Comparison of ENCODE assay signal across 16 cellular contexts in genomic region chr1:202007279-202007678, GRCh38. TPM values are rescaled to one million over a fixed set of nuclear protein-coding genes. Genes with fewer than 3 reads are reported as not detected.
DNase-seq lines count a peak whose midpoint lies in the region; ATAC-seq and TF ChIP-seq lines count a peak whose summit lies in the region.
"Had no signal": no experiment of that assay in that cellular context is flagged by ENCODE, and none has a peak within 500 bp of the region (broad histone marks: within the 10 kb centered on the region; RNA-seq: fewer than 3 reads in every experiment).

No MANE protein-coding gene starts in this region.

- H3K4me1 ChIP-seq in HUES6 (ENCODE audit: control insufficient read depth, insufficient read depth, low read length) = peaks cover 52% of the 10 kb centered on the region
- H3K4me1 ChIP-seq in mammary epithelial cell (ENCODE audit: insufficient read depth, low read length) = peaks cover 43% of the 10 kb centered on the region
- peaks cover 11% of the 10 kb centered on the region for H3K4me1 ChIP-seq in lower lobe of right lung
- no peaks in the 10 kb centered on the region for H3K4me1 ChIP-seq in CD4-positive, alpha-beta memory T cell (ENCODE audit: insufficient read depth, low read length)
- H3K4me1 ChIP-seq in GM23248 (ENCODE audit: insufficient read depth) = no peaks in the 10 kb centered on the region

- dilution Hi-C loops in mammary epithelial cell (cut with HindIII; ENCODE audit: low sequenced_read_pairs) = no loop called here

- BruUV-seq in mammary epithelial cell (replicated peaks; lab: Mats Ljungman, UMichigan) = no TSS peak

- WGBS in mammary epithelial cell (ENCODE audit: low coverage, missing lambda C conversion rate) = 51% methylated on average over 8 of the region's 8 CpGs
- 72 to 77% methylated on average over 8 of the region's 8 CpGs for WGBS in GM23248 (ENCODE audit: low coverage in 1 of 2, low lambda C conversion rate in 2 of 2, missing lambda C conversion rate in 2 of 2), 2 experiments

- H3K4me3 Mint-ChIP-seq in stimulated activated effector memory CD8-positive, alpha-beta T cell treated with anti-CD3 and anti-CD28 coated beads, Interleukin-12 subunit alpha, Interleukin-12 subunit beta, amount 100 ng/mL, for 72 hours = no peak overlapping the region
- H3K4me3 Mint-ChIP-seq in CD4-positive, alpha-beta memory T cell = no peak overlapping the region
- H3K4me3 Mint-ChIP-seq: central memory CD8-positive, alpha-beta T cell; stimulated activated naive CD8-positive, alpha-beta T cell treated with anti-CD3 and anti-CD28 coated beads, Interleukin-15, Interleukin-2, amounts not matched to agents 100 ng/mL and 50 ng/mL, for 24 hours had no signal

- no peaks in the 10 kb centered on the region for H3K9me3 ChIP-seq in HUES6 (ENCODE audit: control insufficient read depth, insufficient read depth, low read depth, low read length)
- H3K9me3 ChIP-seq in mammary epithelial cell (replicated peaks; ENCODE audit: insufficient read depth, low read length) = no peaks in the 10 kb centered on the region
- no peaks in the 10 kb centered on the region for H3K9me3 ChIP-seq in lower lobe of right lung
- no peaks in the 10 kb centered on the region for H3K9me3 ChIP-seq in CD4-positive, alpha-beta memory T cell (ENCODE audit: control insufficient read depth in 1 of 2, low read length in 2 of 2)
- no peaks in the 10 kb centered on the region for H3K9me3 ChIP-seq in GM23248 (ENCODE audit: low read depth)
- H3K9me3 ChIP-seq: SK-N-SH had no signal

- no peak overlapping the region for H2AFZ ChIP-seq in mammary epithelial cell (ENCODE audit: low read depth, low read length)
- H2AFZ ChIP-seq in GM23248 = no peak overlapping the region

- no peaks in the 10 kb centered on the region for H3K9me3 Mint-ChIP-seq in stimulated activated effector memory CD8-positive, alpha-beta T cell treated with anti-CD3 and anti-CD28 coated beads, Interleukin-12 subunit alpha, Interleukin-12 subunit beta, amount 100 ng/mL, for 72 hours
- no peaks in the 10 kb centered on the region for H3K9me3 Mint-ChIP-seq in CD4-positive, alpha-beta memory T cell
- H3K9me3 Mint-ChIP-seq: central memory CD8-positive, alpha-beta T cell; stimulated activated naive CD8-positive, alpha-beta T cell treated with anti-CD3 and anti-CD28 coated beads, Interleukin-15, Interleukin-2, amounts not matched to agents 100 ng/mL and 50 ng/mL, for 24 hours had no signal

- intact Hi-C loops in mammary epithelial cell (cut with micrococcal nuclease) = no loop called here
- intact Hi-C loops in lower lobe of right lung (cut with DNase I) = loop anchor here (10.0 kb wide), 1 partner anchor 108 kb away; no protein-coding TSS in a partner anchor
- intact Hi-C loops in CD4-positive, alpha-beta memory T cell (cut with micrococcal nuclease) = no loop called here

- peaks cover 41% of the 10 kb centered on the region for H3K36me3 ChIP-seq in HUES6 (ENCODE audit: control insufficient read depth, insufficient read depth, low read length)
- peaks cover 23% of the 10 kb centered on the region for H3K36me3 ChIP-seq in mammary epithelial cell (ENCODE audit: insufficient read depth, low read length)
- H3K36me3 ChIP-seq in lower lobe of right lung = peaks cover 51% of the 10 kb centered on the region
- peaks cover 34% of the 10 kb centered on the region for H3K36me3 ChIP-seq in CD4-positive, alpha-beta memory T cell (ENCODE audit: insufficient read depth, low read length)
- peaks cover 5% of the 10 kb centered on the region; the same call in 1 of the 2 replicates for H3K36me3 ChIP-seq in GM23248 (ENCODE audit: low read depth)

- CTCF ChIA-PET in mammary epithelial cell (lab: Charles Lee; ENCODE audit: low non-redundant PET) = interaction anchor here (0.6 kb wide), 1 partner anchor 40 kb away, joined by 4 read pairs; no protein-coding TSS in a partner anchor
- CTCF ChIA-PET in CD4-positive, alpha-beta memory T cell (lab: Charles Lee; ENCODE audit: partially characterized antibody) = interaction anchor here (0.7 to 4.1 kb wide), 7 partner anchors 7 to 127 kb away, joined by 3 to 24 read pairs (median 3); no protein-coding TSS in a partner anchor

- peaks cover 46% of the 10 kb centered on the region for H3K36me3 Mint-ChIP-seq in stimulated activated effector memory CD8-positive, alpha-beta T cell treated with anti-CD3 and anti-CD28 coated beads, Interleukin-12 subunit alpha, Interleukin-12 subunit beta, amount 100 ng/mL, for 72 hours
- peaks cover 35 to 46% of the 10 kb centered on the region in 2 donors for H3K36me3 Mint-ChIP-seq in CD4-positive, alpha-beta memory T cell

- H3K4me3 ChIP-seq in HUES6 (ENCODE audit: low read depth, low read length) (peak overlapping the region; percentile 32), mammary epithelial cell (replicated peaks in 1 of 3; ENCODE audit: insufficient read depth in 1 of 3, low read depth in 2 of 3, low read length in 3 of 3) (no peak overlapping the region), lower lobe of right lung (peak overlapping the region; percentile 20), GM23248 (no peak overlapping the region)
- no peak overlapping the region for H3K4me3 ChIP-seq in CD4-positive, alpha-beta memory T cell (ENCODE audit: low read length in 2 of 2)

- H3K27ac Mint-ChIP-seq in stimulated activated effector memory CD8-positive, alpha-beta T cell treated with anti-CD3 and anti-CD28 coated beads, Interleukin-12 subunit alpha, Interleukin-12 subunit beta, amount 100 ng/mL, for 72 hours = peak overlapping the region; percentile 21
- peak overlapping the region in 1 of 7 donors; percentile 69 for H3K27ac Mint-ChIP-seq in CD4-positive, alpha-beta memory T cell
- H3K27ac Mint-ChIP-seq: stimulated activated naive CD8-positive, alpha-beta T cell treated with anti-CD3 and anti-CD28 coated beads, Interleukin-15, Interleukin-2, amounts not matched to agents 100 ng/mL and 50 ng/mL, for 24 hours had no signal

- no peaks in the 10 kb centered on the region for H3K27me3 Mint-ChIP-seq in CD4-positive, alpha-beta memory T cell
- H3K27me3 Mint-ChIP-seq: central memory CD8-positive, alpha-beta T cell; stimulated activated naive CD8-positive, alpha-beta T cell treated with anti-CD3 and anti-CD28 coated beads, Interleukin-15, Interleukin-2, amounts not matched to agents 100 ng/mL and 50 ng/mL, for 24 hours had no signal

- TF ChIP-seq CTCF in mammary epithelial cell (conservative IDR thresholded peaks at IDR 0.05 in 1 of 2, IDR thresholded peaks at IDR 0.05 in 1 of 2; ENCODE audit: extremely low read depth in 1 of 2, insufficient read depth in 1 of 2, low read depth in 1 of 2, low read length in 2 of 2) (no peak), lower lobe of right lung (IDR thresholded peaks at IDR 0.05) (no peak)

- H3K27ac ChIP-seq in HUES6 (ENCODE audit: low read depth, low read length) = peak overlapping the region; percentile 69
- peak overlapping the region; percentile 46 for H3K27ac ChIP-seq in mammary epithelial cell (ENCODE audit: insufficient read depth, low read depth, low read length)
- H3K27ac ChIP-seq in lower lobe of right lung = peak overlapping the region; percentile 80
- no peak overlapping the region for H3K27ac ChIP-seq in CD4-positive, alpha-beta memory T cell (ENCODE audit: low read depth, low read length)
- H3K27ac ChIP-seq in GM23248 = no peak overlapping the region

- H4K20me1 ChIP-seq in mammary epithelial cell (ENCODE audit: insufficient read depth, low read length) = no peaks in the 10 kb centered on the region
- no peaks in the 10 kb centered on the region for H4K20me1 ChIP-seq in GM23248 (ENCODE audit: insufficient read depth)

- no peaks in the 10 kb centered on the region for H3K4me1 Mint-ChIP-seq in stimulated activated effector memory CD8-positive, alpha-beta T cell treated with anti-CD3 and anti-CD28 coated beads, Interleukin-12 subunit alpha, Interleukin-12 subunit beta, amount 100 ng/mL, for 72 hours
- H3K4me1 Mint-ChIP-seq in CD4-positive, alpha-beta memory T cell = no peaks in the 10 kb centered on the region

- H3K27me3 ChIP-seq in HUES6 (ENCODE audit: control insufficient read depth, insufficient read depth, low read length) (no peaks in the 10 kb centered on the region), mammary epithelial cell (ENCODE audit: insufficient read depth, low read length) (no peaks in the 10 kb centered on the region), lower lobe of right lung (ENCODE audit: low read depth) (no peaks in the 10 kb centered on the region), GM23248 (replicated peaks; ENCODE audit: insufficient read depth) (no peaks in the 10 kb centered on the region)
- H3K27me3 ChIP-seq in CD4-positive, alpha-beta memory T cell (ENCODE audit: insufficient read depth, low read length) = no peaks in the 10 kb centered on the region
- H3K27me3 ChIP-seq: foreskin keratinocyte had no signal

- POLR2A ChIA-PET in CD4-positive, alpha-beta memory T cell (lab: Charles Lee; ENCODE audit: partially characterized antibody) = no interaction called here

- DNase-seq in mammary epithelial cell (no peak), lower lobe of right lung (no peak), GM23248 (no peak)
- DNase-seq in stimulated activated effector memory CD8-positive, alpha-beta T cell treated with anti-CD3 and anti-CD28 coated beads, Interleukin-12 subunit alpha, Interleukin-12 subunit beta, amount 100 ng/mL, for 72 hours (ENCODE audit: low spot score in 2 of 2) = no peak
- DNase-seq in stimulated activated CD4-positive, alpha-beta T cell treated with anti-CD3 and anti-CD28 coated beads, Interleukin-4, amount 100 ng/mL, for 1 hour = no peak
- no peak for DNase-seq in CD4-positive, alpha-beta memory T cell
- DNase-seq in stimulated activated CD8-positive, alpha-beta memory T cell treated with anti-CD3 and anti-CD28 coated beads, Interleukin-4, amount 100 ng/mL, for 48 hours = no peak
- DNase-seq: activated CD4-positive, alpha-beta T cell treated with anti-CD3 and anti-CD28 coated beads, Interleukin-2, amount 50 U/mL, for 48 hours; foreskin keratinocyte; Kasumi-1; NCI-H1694; NCI-H446 treated with DMSO at 0.1 percent for 48 hours; SK-N-SH had no signal

- H3K4me2 ChIP-seq in mammary epithelial cell (ENCODE audit: insufficient read depth, low read depth, low read length) (no peak overlapping the region), GM23248 (ENCODE audit: unreplicated experiment) (no peak overlapping the region)
- H3K4me2 ChIP-seq: SK-N-SH had no signal

- ATAC-seq in lower lobe of right lung = peak in 1 of 2 donors; percentile 8
- no peak for ATAC-seq in stimulated activated effector memory CD8-positive, alpha-beta T cell treated with anti-CD3 and anti-CD28 coated beads, Interleukin-12 subunit alpha, Interleukin-12 subunit beta, amount 100 ng/mL, for 72 hours

- H3K9ac ChIP-seq in HUES6 (ENCODE audit: low read length) (peak overlapping the region; percentile 85), mammary epithelial cell (ENCODE audit: insufficient read depth, low read length) (no peak overlapping the region), GM23248 (no peak overlapping the region)
- H3K9ac ChIP-seq: SK-N-SH had no signal

- no peaks in the 10 kb centered on the region for H3F3A ChIP-seq in GM23248 (ENCODE audit: insufficient read depth)

- no peaks in the 10 kb centered on the region for H3K9me2 ChIP-seq in GM23248 (ENCODE audit: insufficient read depth)
- H3K9me2 ChIP-seq: SK-N-SH had no signal

- in situ Hi-C loops in mammary epithelial cell (cut with MboI; ENCODE audit: low sequenced_read_pairs in 2 of 2) (no loop called here), GM23248 (cut with MboI) (no loop called here)

- H3K79me2 ChIP-seq in mammary epithelial cell (ENCODE audit: insufficient read depth, low read length) = no peaks in the 10 kb centered on the region
- no peaks in the 10 kb centered on the region for H3K79me2 ChIP-seq in GM23248 (ENCODE audit: insufficient read depth)

RNA-seq across cellular contexts. Expression of gene ELF3, which starts 3.1 kb away (rescaled TPM):
- 10 to 100 TPM in 1 of 2 donors, under 1 TPM in 1; 0.49 to 10.3 TPM for total RNA-seq in mammary epithelial cell
- 2.4 TPM for polyA plus RNA-seq in mammary epithelial cell
- 12.4 TPM for polyA minus RNA-seq in mammary epithelial cell
- total RNA-seq in lower lobe of right lung = 74.1 TPM
- total RNA-seq in CD4-positive, alpha-beta memory T cell = 1 to 10 TPM in 1 of 2 experiments, under 1 TPM in 1; 0.33 to 1.1 TPM
- polyA plus RNA-seq in CD4-positive, alpha-beta memory T cell = under 1 TPM in 1 of 2 donors, not detected in 1; 0.17 TPM
- under 0.01 TPM in 1 of 2 replicates, not detected in the other for total RNA-seq in GM23248 (2014; rRNA removed; shearing (Covaris generic))
- not detected in 2 replicates for polyA plus RNA-seq in GM23248 (2016; fragmentation: Nextera tagmentation; extraction: Ambion mirVana)

RNA-seq across cellular contexts. Expression of gene RNPEP, which starts 24.8 kb away (rescaled TPM):
- 10 to 100 TPM; 68.8 to 94.0 TPM for total RNA-seq in mammary epithelial cell
- polyA plus RNA-seq in mammary epithelial cell = 71.5 TPM
- polyA minus RNA-seq in mammary epithelial cell = 153 TPM
- total RNA-seq in lower lobe of right lung = 73.8 TPM
- total RNA-seq in CD4-positive, alpha-beta memory T cell = 10 to 100 TPM; 25.9 to 29.1 TPM
- 10 to 100 TPM; 30.3 to 41.4 TPM for polyA plus RNA-seq in CD4-positive, alpha-beta memory T cell
- total RNA-seq in GM23248 (2014; rRNA removed; shearing (Covaris generic)) = 80.5 and 83.6 TPM in 2 replicates
- polyA plus RNA-seq in GM23248 (2016; fragmentation: Nextera tagmentation; extraction: Ambion mirVana) = 68.6 and 70.7 TPM in 2 replicates

RNA-seq across cellular contexts. Expression of gene TIMM17A, which starts 52.0 kb away (rescaled TPM):
- total RNA-seq in mammary epithelial cell (10 to 100 TPM; 44.5 to 69.9 TPM), lower lobe of right lung (28.5 TPM)
- polyA plus RNA-seq in mammary epithelial cell (64.3 TPM), GM23248 (2016; fragmentation: Nextera tagmentation; extraction: Ambion mirVana) (116 and 123 TPM in 2 replicates)
- 46.9 TPM for polyA minus RNA-seq in mammary epithelial cell
- total RNA-seq in CD4-positive, alpha-beta memory T cell = 10 to 100 TPM; 26.0 to 27.1 TPM
- polyA plus RNA-seq in CD4-positive, alpha-beta memory T cell = 10 to 100 TPM; 28.4 to 29.2 TPM
- 56.4 and 68.8 TPM in 2 replicates for total RNA-seq in GM23248 (2014; rRNA removed; shearing (Covaris generic))

Comparison
In these comparisons a context has a peak if more than half of its experiments do, and no peak if none do; other contexts are left out.
1. H3K27ac ChIP-seq: peak in HUES6 (single experiment), mammary epithelial cell (single experiment) and lower lobe of right lung (single experiment); none in CD4-positive, alpha-beta memory T cell (single experiment) and GM23248 (single experiment).
2. H3K4me3 ChIP-seq: peak in HUES6 (single experiment) and lower lobe of right lung (single experiment); none in mammary epithelial cell (0 of 3), CD4-positive, alpha-beta memory T cell (0 of 2) and GM23248 (single experiment).